11 cellular contexts compared by ENCODE assay signal in the genomic region with DNA sequence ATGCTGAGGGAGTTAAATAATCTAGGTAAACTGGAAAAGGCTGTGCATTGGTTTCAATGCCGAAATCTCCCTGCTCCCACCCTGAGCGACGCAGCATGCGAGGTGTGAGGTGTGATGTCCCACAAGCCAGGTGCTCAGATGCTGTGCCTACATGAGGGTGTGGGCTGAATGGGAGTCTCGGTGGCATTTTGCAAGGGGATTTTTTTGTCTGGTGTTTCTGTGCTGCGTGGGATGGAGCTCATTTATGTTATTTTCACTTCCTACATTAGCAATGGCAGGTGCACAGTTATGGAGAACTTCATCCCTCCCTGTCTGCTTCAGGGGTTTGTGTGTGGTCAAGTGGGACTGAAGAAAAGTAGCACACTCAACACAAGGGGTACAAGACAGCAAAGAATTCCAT.
DNase-seq lines count a peak whose midpoint lies in the region; ATAC-seq and TF ChIP-seq lines count a peak whose summit lies in the region.
"Had no signal": no experiment of that assay in that cellular context is flagged by ENCODE, and none has a peak within 500 bp of the region (broad histone marks: within the 10 kb centered on the region; RNA-seq: fewer than 3 reads in every experiment).

No MANE protein-coding gene starts in this region.

- peak; percentile 42 for DNase-seq in GM13976 (ENCODE audit: low spot score)
- no peak for DNase-seq in NCI-H446 treated with DMSO at 0.1 percent for 48 hours (lab: John Stamatoyannopoulos, UW)
- no peak for DNase-seq in left colon
- no peak for DNase-seq in HT-29 (ENCODE audit: low spot score)
- DNase-seq: hippocampal formation, tibial artery had no signal

- TF ChIP-seq CTCF in GM13976 (IDR thresholded peaks at IDR 0.05; ENCODE audit: borderline replicate concordance, control extremely low read depth, extremely low read depth, insufficient read depth, missing control alignments) = no peak

- in situ Hi-C loops in GM13976 (cut with MboI; ENCODE audit: low sequenced_read_pairs, unreplicated experiment) = no loop called here

- ATAC-seq in GM19438 (IDR thresholded peaks at IDR 0.05; ENCODE audit: low read depth, unreplicated experiment) (peak; percentile 61), HG02840 (IDR thresholded peaks at IDR 0.05; ENCODE audit: low FRiP score, unreplicated experiment) (peak; percentile 66), HG03520 (IDR thresholded peaks at IDR 0.05; ENCODE audit: unreplicated experiment) (peak; percentile 64), SK-N-SH treated with all-trans-retinoic acid at 6 μM for 48 hours (no peak), left colon (no peak)
- ATAC-seq: T-cell had no signal

- intact Hi-C loops in left colon (cut with DNase I, micrococcal nuclease) = no loop called here

TF ChIP-seq in SK-N-SH treated with all-trans-retinoic acid at 6 μM for 48 hours, 23 proteins besides CTCF, POLR2A, EP300 and RAD21:
- TF ChIP-seq ZNF8 (CRISPR knock-in tag; IDR thresholded peaks at IDR 0.05) = no peak
- no peak for TF ChIP-seq OSR1 (CRISPR knock-in tag; IDR thresholded peaks at IDR 0.05)
- TF ChIP-seq, protein P1, sequence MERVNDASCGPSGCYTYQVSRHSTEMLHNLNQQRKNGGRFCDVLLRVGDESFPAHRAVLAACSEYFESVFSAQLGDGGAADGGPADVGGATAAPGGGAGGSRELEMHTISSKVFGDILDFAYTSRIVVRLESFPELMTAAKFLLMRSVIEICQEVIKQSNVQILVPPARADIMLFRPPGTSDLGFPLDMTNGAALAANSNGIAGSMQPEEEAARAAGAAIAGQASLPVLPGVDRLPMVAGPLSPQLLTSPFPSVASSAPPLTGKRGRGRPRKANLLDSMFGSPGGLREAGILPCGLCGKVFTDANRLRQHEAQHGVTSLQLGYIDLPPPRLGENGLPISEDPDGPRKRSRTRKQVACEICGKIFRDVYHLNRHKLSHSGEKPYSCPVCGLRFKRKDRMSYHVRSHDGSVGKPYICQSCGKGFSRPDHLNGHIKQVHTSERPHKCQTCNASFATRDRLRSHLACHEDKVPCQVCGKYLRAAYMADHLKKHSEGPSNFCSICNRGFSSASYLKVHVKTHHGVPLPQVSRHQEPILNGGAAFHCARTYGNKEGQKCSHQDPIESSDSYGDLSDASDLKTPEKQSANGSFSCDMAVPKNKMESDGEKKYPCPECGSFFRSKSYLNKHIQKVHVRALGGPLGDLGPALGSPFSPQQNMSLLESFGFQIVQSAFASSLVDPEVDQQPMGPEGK (CRISPR knock-in tag; IDR thresholded peaks at IDR 0.05; ENCODE audit: borderline replicate concordance) = no peak
- no peak for TF ChIP-seq RARB (CRISPR knock-in tag; IDR thresholded peaks at IDR 0.05)
- TF ChIP-seq, protein P2, sequence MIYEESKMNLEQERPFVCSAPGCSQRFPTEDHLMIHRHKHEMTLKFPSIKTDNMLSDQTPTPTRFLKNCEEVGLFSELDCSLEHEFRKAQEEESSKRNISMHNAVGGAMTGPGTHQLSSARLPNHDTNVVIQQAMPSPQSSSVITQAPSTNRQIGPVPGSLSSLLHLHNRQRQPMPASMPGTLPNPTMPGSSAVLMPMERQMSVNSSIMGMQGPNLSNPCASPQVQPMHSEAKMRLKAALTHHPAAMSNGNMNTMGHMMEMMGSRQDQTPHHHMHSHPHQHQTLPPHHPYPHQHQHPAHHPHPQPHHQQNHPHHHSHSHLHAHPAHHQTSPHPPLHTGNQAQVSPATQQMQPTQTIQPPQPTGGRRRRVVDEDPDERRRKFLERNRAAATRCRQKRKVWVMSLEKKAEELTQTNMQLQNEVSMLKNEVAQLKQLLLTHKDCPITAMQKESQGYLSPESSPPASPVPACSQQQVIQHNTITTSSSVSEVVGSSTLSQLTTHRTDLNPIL (CRISPR knock-in tag; IDR thresholded peaks at IDR 0.05; ENCODE audit: low read depth) = no peak
- TF ChIP-seq CSDC2 (CRISPR knock-in tag; IDR thresholded peaks at IDR 0.05) = no peak
- no peak for TF ChIP-seq TOX (CRISPR knock-in tag; IDR thresholded peaks at IDR 0.05; ENCODE audit: borderline replicate concordance)
- no peak for TF ChIP-seq ZC3H10 (CRISPR knock-in tag; IDR thresholded peaks at IDR 0.05)
- no peak for TF ChIP-seq TCF4 (CRISPR knock-in tag; IDR thresholded peaks at IDR 0.05; ENCODE audit: borderline replicate concordance)
- TF ChIP-seq ISL1 (CRISPR knock-in tag; IDR thresholded peaks at IDR 0.05) = no peak
- TF ChIP-seq, protein P3, sequence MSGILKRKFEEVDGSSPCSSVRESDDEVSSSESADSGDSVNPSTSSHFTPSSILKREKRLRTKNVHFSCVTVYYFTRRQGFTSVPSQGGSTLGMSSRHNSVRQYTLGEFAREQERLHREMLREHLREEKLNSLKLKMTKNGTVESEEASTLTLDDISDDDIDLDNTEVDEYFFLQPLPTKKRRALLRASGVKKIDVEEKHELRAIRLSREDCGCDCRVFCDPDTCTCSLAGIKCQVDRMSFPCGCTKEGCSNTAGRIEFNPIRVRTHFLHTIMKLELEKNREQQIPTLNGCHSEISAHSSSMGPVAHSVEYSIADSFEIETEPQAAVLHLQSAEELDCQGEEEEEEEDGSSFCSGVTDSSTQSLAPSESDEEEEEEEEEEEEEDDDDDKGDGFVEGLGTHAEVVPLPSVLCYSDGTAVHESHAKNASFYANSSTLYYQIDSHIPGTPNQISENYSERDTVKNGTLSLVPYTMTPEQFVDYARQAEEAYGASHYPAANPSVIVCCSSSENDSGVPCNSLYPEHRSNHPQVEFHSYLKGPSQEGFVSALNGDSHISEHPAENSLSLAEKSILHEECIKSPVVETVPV (CRISPR knock-in tag; IDR thresholded peaks at IDR 0.05) = no peak
- no peak for TF ChIP-seq ZNF565 (CRISPR knock-in tag; conservative IDR thresholded peaks at IDR 0.05; ENCODE audit: low read depth)
- no peak for TF ChIP-seq SNAI2 (CRISPR knock-in tag; IDR thresholded peaks at IDR 0.05)
- TF ChIP-seq ARNTL (CRISPR knock-in tag; IDR thresholded peaks at IDR 0.05; ENCODE audit: borderline replicate concordance, low read depth) = no peak
- TF ChIP-seq ZFP30 (CRISPR knock-in tag; IDR thresholded peaks at IDR 0.05) = no peak

Comparison
In these comparisons a context has a peak if more than half of its experiments do, and no peak if none do; other contexts are left out.
1. ATAC-seq: peak in GM19438 (single experiment), HG02840 (single experiment) and HG03520 (single experiment); none in SK-N-SH treated with all-trans-retinoic acid at 6 μM for 48 hours (single experiment) and left colon (single experiment).